9 cellular contexts compared by ENCODE assay signal in genomic region chr14:56002876-56003625, GRCh38.
DNase-seq lines count a peak whose midpoint lies in the region; ATAC-seq and TF ChIP-seq lines count a peak whose summit lies in the region.
"Had no signal": no experiment of that assay in that cellular context is flagged by ENCODE, and none has a peak within 500 bp of the region (broad histone marks: within the 10 kb centered on the region; RNA-seq: fewer than 3 reads in every experiment).

No MANE protein-coding gene starts in this region.

- peak; percentile 80 for DNase-seq in activated CD8-positive, alpha-beta T cell treated with anti-CD3 and anti-CD28 coated beads, Interleukin-2, amount 10 ng/mL, durations not matched to agents 7 days and 5 days
- DNase-seq in progenitor cell of endocrine pancreas (ENCODE audit: low spot score, unreplicated experiment) = no peak
- no peak for DNase-seq in NCI-H2196 (lab: John Stamatoyannopoulos, UW; ENCODE audit: unreplicated experiment)
- DNase-seq in heart right ventricle = no peak
- DNase-seq in GM13977 (ENCODE audit: low spot score) = no peak
- DNase-seq: GDM1 had no signal

- H3K27me3 Mint-ChIP-seq in activated CD8-positive, alpha-beta T cell treated with anti-CD3 and anti-CD28 coated beads, Interleukin-2, amount 10 ng/mL, durations not matched to agents 7 days and 5 days (ENCODE audit: low read depth) = peaks cover 54% of the 10 kb centered on the region
- H3K27me3 Mint-ChIP-seq in progenitor cell of endocrine pancreas = no peaks in the 10 kb centered on the region

- H3K27ac ChIP-seq in heart right ventricle = no peak overlapping the region

- H3K4me1 Mint-ChIP-seq in activated CD8-positive, alpha-beta T cell treated with anti-CD3 and anti-CD28 coated beads, Interleukin-2, amount 10 ng/mL, durations not matched to agents 7 days and 5 days (ENCODE audit: low read depth) = peaks cover 38% of the 10 kb centered on the region
- peaks cover 36% of the 10 kb centered on the region for H3K4me1 Mint-ChIP-seq in progenitor cell of endocrine pancreas (ENCODE audit: low read depth)

- no peaks in the 10 kb centered on the region for H3K36me3 ChIP-seq in heart right ventricle

- H3K4me1 ChIP-seq in heart right ventricle = peaks cover 0 to 18% (median 0%) of the 10 kb centered on the region in 9 donors

- no peak for TF ChIP-seq CTCF in progenitor cell of endocrine pancreas (IDR thresholded peaks at IDR 0.05; ENCODE audit: unreplicated experiment)
- TF ChIP-seq CTCF in heart right ventricle (IDR thresholded peaks at IDR 0.05) = no peak
- no peak for TF ChIP-seq CTCF in GM13977 (IDR thresholded peaks at IDR 0.05; ENCODE audit: extremely low read depth, insufficient read depth, missing control alignments)

- in situ Hi-C loops in GM13977 (cut with MboI; ENCODE audit: low pct_unique_long_range_greater_than_20kb, low sequenced_read_pairs, unreplicated experiment) = no loop called here

- WGBS in heart right ventricle, 2 donors = 81 to 88% methylated on average over 11 of the region's 11 CpGs

- H3K4me3 Mint-ChIP-seq in activated CD8-positive, alpha-beta T cell treated with anti-CD3 and anti-CD28 coated beads, Interleukin-2, amount 10 ng/mL, durations not matched to agents 7 days and 5 days = peak overlapping the region; percentile 45
- no peak overlapping the region for H3K4me3 Mint-ChIP-seq in progenitor cell of endocrine pancreas (ENCODE audit: low read depth)

- no peak overlapping the region for H3K4me3 ChIP-seq in heart right ventricle

- POLR2A ChIA-PET in activated CD8-positive, alpha-beta T cell treated with anti-CD3 and anti-CD28 coated beads, Interleukin-2, amount 10 ng/mL, durations not matched to agents 7 days and 5 days (lab: Charles Lee) = no interaction called here

- CTCF ChIA-PET in activated CD8-positive, alpha-beta T cell treated with anti-CD3 and anti-CD28 coated beads, Interleukin-2, amount 10 ng/mL, durations not matched to agents 7 days and 5 days (lab: Charles Lee) = no interaction called here

- H3K27me3 ChIP-seq in heart right ventricle = peaks cover 0 to 5% (median 0%) of the 10 kb centered on the region in 7 donors

- H3K27ac Mint-ChIP-seq in activated CD8-positive, alpha-beta T cell treated with anti-CD3 and anti-CD28 coated beads, Interleukin-2, amount 10 ng/mL, durations not matched to agents 7 days and 5 days = peak overlapping the region; percentile 80
- peak overlapping the region; percentile 58 for H3K27ac Mint-ChIP-seq in progenitor cell of endocrine pancreas

- H3K9me3 ChIP-seq in heart right ventricle = peaks cover 0 to 7% (median 0%) of the 10 kb centered on the region in 11 donors

- peak; percentile 83 for ATAC-seq in GM18909 (IDR thresholded peaks at IDR 0.05; ENCODE audit: poor library complexity, unreplicated experiment)
- ATAC-seq in HG03045 (IDR thresholded peaks at IDR 0.05; ENCODE audit: unreplicated experiment) = peak; percentile 60
- peak; percentile 96 for ATAC-seq in activated CD8-positive, alpha-beta T cell treated with anti-CD3 and anti-CD28 coated beads, Interleukin-2, amount 10 ng/mL, durations not matched to agents 7 days and 5 days
- ATAC-seq in HG03565 (IDR thresholded peaks at IDR 0.05; ENCODE audit: unreplicated experiment) = no peak
- ATAC-seq in heart right ventricle = no peak

- peaks cover 1% of the 10 kb centered on the region for H3K9me3 Mint-ChIP-seq in activated CD8-positive, alpha-beta T cell treated with anti-CD3 and anti-CD28 coated beads, Interleukin-2, amount 10 ng/mL, durations not matched to agents 7 days and 5 days (ENCODE audit: insufficient read depth)
- peaks cover 9% of the 10 kb centered on the region for H3K9me3 Mint-ChIP-seq in progenitor cell of endocrine pancreas (ENCODE audit: low read depth)

- H3K36me3 Mint-ChIP-seq in activated CD8-positive, alpha-beta T cell treated with anti-CD3 and anti-CD28 coated beads, Interleukin-2, amount 10 ng/mL, durations not matched to agents 7 days and 5 days (ENCODE audit: low read depth) = peaks cover 2% of the 10 kb centered on the region
- no peaks in the 10 kb centered on the region for H3K36me3 Mint-ChIP-seq in progenitor cell of endocrine pancreas (ENCODE audit: insufficient read depth)

- intact Hi-C loops in heart right ventricle (cut with DNase I) = no loop called here

Comparison
In these comparisons a context has a peak if more than half of its experiments do, and no peak if none do; other contexts are left out.
1. ATAC-seq: peak in GM18909 (single experiment), HG03045 (single experiment) and activated CD8-positive, alpha-beta T cell treated with anti-CD3 and anti-CD28 coated beads, Interleukin-2, amount 10 ng/mL, durations not matched to agents 7 days and 5 days (single experiment); none in HG03565 (single experiment) and heart right ventricle (0 of 8).